ENCODE assay signal across 5 cellular contexts in genomic region chr6:160336200-160336599, GRCh38. TPM values are rescaled to one million over a fixed set of nuclear protein-coding genes. Genes with fewer than 3 reads are reported as not detected.
"Had no signal": no experiment of that assay in that cellular context is flagged by ENCODE, and none has a peak within 500 bp of the region (broad histone marks: within the 10 kb centered on the region; RNA-seq: fewer than 3 reads in every experiment).

No MANE protein-coding gene starts in this region.

- H3K4me3 ChIP-seq: GM23248, K562 had no signal

- H3K4me3 Mint-ChIP-seq: H9 had no signal

- ATAC-seq: K562 had no signal

- H3K9ac ChIP-seq: GM23248 had no signal

- H3K27ac ChIP-seq: GM23248 had no signal

- H3K27ac Mint-ChIP-seq: H9 had no signal

- DNase-seq: GM23248, H9, HCEC 1CT, IMR-90 had no signal

- H3K9me3 Mint-ChIP-seq: H9 had no signal

RNA-seq across cellular contexts. Expression of gene SLC22A3, which starts 12.0 kb away (rescaled TPM):
- total RNA-seq: GM23248, IMR-90, K562 had no signal
- polyA plus RNA-seq: GM23248, IMR-90, K562 had no signal
